8 cellular contexts compared by ENCODE assay signal in the genomic region with DNA sequence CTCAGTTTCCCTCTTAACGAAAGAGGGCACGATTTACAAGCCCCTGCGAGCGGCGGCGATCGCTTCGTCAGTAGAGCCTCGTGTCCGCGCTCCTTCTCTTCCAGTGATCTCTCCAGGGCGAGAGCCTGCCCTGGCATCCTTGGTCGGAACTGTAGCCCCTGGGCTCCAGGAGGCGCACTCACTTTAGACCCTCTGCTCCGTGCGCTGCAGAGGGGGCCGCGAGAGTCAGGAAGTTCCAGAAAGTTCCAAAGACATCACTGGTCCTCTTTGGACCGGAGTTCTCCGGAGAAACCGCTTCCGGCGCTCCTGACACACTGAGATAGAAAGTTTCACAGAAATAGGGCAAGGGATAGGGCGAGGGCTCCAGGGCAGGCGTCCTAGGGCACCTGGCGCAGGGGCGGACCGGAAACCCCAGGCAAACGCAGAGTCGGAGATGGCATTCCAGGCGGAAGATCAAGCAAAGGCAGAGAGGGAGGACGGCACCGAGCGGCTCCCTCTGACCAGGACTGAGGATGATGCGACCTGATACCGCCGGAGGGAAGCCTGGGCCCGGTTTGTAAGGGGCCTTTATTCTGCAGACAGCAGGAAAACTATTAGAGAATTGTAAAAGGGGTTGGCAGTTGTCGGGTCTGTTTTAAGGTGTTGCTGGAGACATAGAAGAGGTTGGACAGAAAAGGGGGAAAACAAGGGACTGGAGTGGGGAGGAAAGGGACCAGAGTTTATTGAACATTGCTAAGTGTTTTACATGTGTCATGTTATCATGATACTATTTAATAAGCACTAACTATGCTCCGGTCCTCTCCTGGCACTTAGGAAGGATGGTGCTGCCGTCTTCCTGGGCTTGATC. TPM values are rescaled to one million over a fixed set of nuclear protein-coding genes. Genes with fewer than 3 reads are reported as not detected.
A peak's percentile ranks its signal among the peaks of the same experiment; 100 is the strongest.
DNase-seq lines count a peak whose midpoint lies in the region; ATAC-seq, FAIRE-seq and TF ChIP-seq lines count a peak whose summit lies in the region.

No MANE protein-coding gene starts in this region.

- no peak for FAIRE-seq in A549 (lab: Jason Lieb, UNC)
- FAIRE-seq in endothelial cell of umbilical vein (lab: Jason Lieb, UNC), result no peak

- H3K27me3 Mint-ChIP-seq in nephron progenitor cell (ENCODE audit: low read depth, poor library complexity), result peaks cover 94% of the 10 kb centered on the region

- H3K27ac ChIP-seq in A549, result peak overlapping the region; percentile 83 to 91; a peak in 5 of 6 replicates
- H3K27ac ChIP-seq in KMS-11, result no peak overlapping the region
- H3K27ac ChIP-seq in endothelial cell of umbilical vein (ENCODE audit: insufficient read depth, low read depth, low read length), result no peak overlapping the region

- H4K20me1 ChIP-seq in KMS-11 (ENCODE audit: insufficient read depth) (0 out of 2 replicates have a peak, but pooled peaks cover 3% of the 10 kb centered on the region), endothelial cell of umbilical vein (replicated peaks; ENCODE audit: control insufficient read depth, extremely low read depth, insufficient read depth, low read length) (no peaks in the 10 kb centered on the region)

- no peak for TF ChIP-seq EP300 in A549 (IDR thresholded peaks at IDR 0.05)

- H3K4me1 ChIP-seq in A549 (peaks cover 6% of the 10 kb centered on the region; the same call in 2 of the 3 replicates), KMS-11 (ENCODE audit: low read depth, poor library complexity, severe bottlenecking) (no peaks in the 10 kb centered on the region), endothelial cell of umbilical vein (ENCODE audit: control insufficient read depth, extremely low read depth, insufficient read depth, low read length) (no peaks in the 10 kb centered on the region)

- peaks cover 3% of the 10 kb centered on the region for H3K9me3 Mint-ChIP-seq in nephron progenitor cell

- H3K79me2 ChIP-seq in KMS-11 (ENCODE audit: insufficient read depth, low read depth) (no peaks in the 10 kb centered on the region), endothelial cell of umbilical vein (ENCODE audit: control insufficient read depth, insufficient read depth, low read length) (no peaks in the 10 kb centered on the region)

- H3K4me2 ChIP-seq in A549, result peak overlapping the region; percentile 83
- peak overlapping the region; percentile 68; the same call in 1 of the 2 replicates for H3K4me2 ChIP-seq in KMS-11
- H3K4me2 ChIP-seq in endothelial cell of umbilical vein (ENCODE audit: insufficient read depth, low read length), result no peak overlapping the region

- peak overlapping the region; percentile 11 for H3K4me3 Mint-ChIP-seq in nephron progenitor cell

- no peak for TF ChIP-seq POLR2A in A549 (IDR thresholded peaks at IDR 0.05; ENCODE audit: low read length)
- TF ChIP-seq POLR2A in endothelial cell of umbilical vein (IDR thresholded peaks at IDR 0.05; ENCODE audit: low read depth, low read length), result no peak

- H3K9me1 ChIP-seq in endothelial cell of umbilical vein (replicated peaks; ENCODE audit: control insufficient read depth, extremely low read depth, insufficient read depth, low read length), result no peaks in the 10 kb centered on the region

- H3K36me3 Mint-ChIP-seq in nephron progenitor cell (ENCODE audit: low read depth), result no peaks in the 10 kb centered on the region

- peaks cover 23% of the 10 kb centered on the region for H3K4me1 Mint-ChIP-seq in nephron progenitor cell

- H2AFZ ChIP-seq in KMS-11 (ENCODE audit: low read depth), result peak overlapping the region; percentile 83; the same call in 1 of the 2 replicates
- H2AFZ ChIP-seq in endothelial cell of umbilical vein (ENCODE audit: low read depth, low read length), result no peak overlapping the region

- H3K27ac Mint-ChIP-seq in nephron progenitor cell, result no peak overlapping the region

- peak overlapping the region; percentile 71 for H3K4me3 ChIP-seq in A549
- no peak overlapping the region for H3K4me3 ChIP-seq in KMS-11 (IDR thresholded peaks at IDR 0.05; ENCODE audit: insufficient read depth, low read depth, low read length)
- no peak overlapping the region for H3K4me3 ChIP-seq in endothelial cell of umbilical vein (replicated peaks in 1 of 3; ENCODE audit: insufficient read depth in 1 of 3, low read depth in 1 of 3, low read length in 3 of 3)

- H3K36me3 ChIP-seq in KMS-11 (ENCODE audit: insufficient read depth), result no peaks in the 10 kb centered on the region
- H3K36me3 ChIP-seq in endothelial cell of umbilical vein (ENCODE audit: control insufficient read depth in 2 of 2, extremely low read depth in 1 of 2, insufficient read depth in 2 of 2, low read length in 2 of 2), result no peaks in the 10 kb centered on the region

- H3K9ac ChIP-seq in KMS-11, result no peak overlapping the region
- no peak overlapping the region for H3K9ac ChIP-seq in endothelial cell of umbilical vein (replicated peaks; ENCODE audit: extremely low read depth, insufficient read depth, low read length)

- BruUV-seq in endothelial cell of umbilical vein (replicated peaks; lab: Mats Ljungman, UMichigan), result no TSS peak

- DNase-seq in A549 (ENCODE audit: low read depth in 1 of 2, low spot score in 1 of 2), result no peak
- DNase-seq in endothelial cell of umbilical vein (ENCODE audit: low read depth, low spot score), result no peak
- peak; percentile 25 for DNase-seq in nephron progenitor cell
- DNase-seq in stimulated activated naive CD4-positive, alpha-beta T cell (lab: John Stamatoyannopoulos, UW), result no peak
- no peak for DNase-seq in GM19240 (ENCODE audit: insufficient read length, low spot score)

- 93% methylated on average over 41 of the region's 41 CpGs for WGBS in A549 (ENCODE audit: missing lambda C conversion rate)

- no peak for TF ChIP-seq CTCF in A549 (IDR thresholded peaks at IDR 0.05)
- no peak for TF ChIP-seq CTCF in KMS-11 (conservative IDR thresholded peaks at IDR 0.05; ENCODE audit: low read depth, low read length)
- no peak for TF ChIP-seq CTCF in endothelial cell of umbilical vein (IDR thresholded peaks at IDR 0.05; ENCODE audit: extremely low read depth in 1 of 2, insufficient read depth in 1 of 2, low read depth in 1 of 2, low read length in 2 of 2)
- TF ChIP-seq CTCF in nephron progenitor cell (IDR thresholded peaks at IDR 0.05), result no peak

- TF ChIP-seq RAD21 in A549 (conservative IDR thresholded peaks at IDR 0.05 in 1 of 2, IDR thresholded peaks at IDR 0.05 in 1 of 2), result no peak

- ATAC-seq in A549 (no peak), HG03045 (IDR thresholded peaks at IDR 0.05; ENCODE audit: unreplicated experiment) (no peak), GM19395 (IDR thresholded peaks at IDR 0.05; ENCODE audit: unreplicated experiment) (no peak)

- dilution Hi-C loops in endothelial cell of umbilical vein (cut with MboI; ENCODE audit: extremely low pct_ligation_motif_present, low sequenced_read_pairs), result no loop called here

- POLR2A ChIA-PET in A549 (lab: Yijun Ruan, JAX), result interaction anchor here (0.9 to 1.7 kb wide), 4 partner anchors 12 to 108 kb away, joined by 3 to 19 read pairs (median 5); partner anchors contain the start of gene RPS17
- POLR2A ChIA-PET in endothelial cell of umbilical vein (lab: Charles Lee), result no interaction called here

- H3K9me3 ChIP-seq in A549, result no peaks in the 10 kb centered on the region
- H3K9me3 ChIP-seq in endothelial cell of umbilical vein (replicated peaks; ENCODE audit: control insufficient read depth, insufficient read depth, low read length), result no peaks in the 10 kb centered on the region

- H3K27me3 ChIP-seq in KMS-11 (ENCODE audit: insufficient read depth, low read depth), result no peaks in the 10 kb centered on the region; the same call in 1 of the 2 replicates
- H3K27me3 ChIP-seq in endothelial cell of umbilical vein (ENCODE audit: control insufficient read depth in 2 of 2, insufficient read depth in 2 of 2, low read length in 2 of 2), result peaks cover 36 to 46% of the 10 kb centered on the region in 2 experiments

- intact Hi-C loops in endothelial cell of umbilical vein (cut with micrococcal nuclease), result no loop called here

- CTCF ChIA-PET in A549 (lab: Yijun Ruan, JAX), result interaction anchor here (0.8 to 1.4 kb wide), 2 partner anchors 117 to 163 kb away, joined by 3 read pairs; no protein-coding TSS in a partner anchor
- CTCF ChIA-PET in endothelial cell of umbilical vein (lab: Charles Lee), result no interaction called here

TF ChIP-seq in A549, 52 proteins besides CTCF, POLR2A, EP300 and RAD21 (continues in another document):
- TF ChIP-seq HEYL (CRISPR knock-in tag; IDR thresholded peaks at IDR 0.05), result no peak
- no peak for TF ChIP-seq FOXS1 (CRISPR knock-in tag; IDR thresholded peaks at IDR 0.05)
- TF ChIP-seq HOXB13 (CRISPR knock-in tag; IDR thresholded peaks at IDR 0.05; ENCODE audit: low read depth), result no peak
- no peak for TF ChIP-seq NR3C1 (IDR thresholded peaks at IDR 0.05)
- no peak for TF ChIP-seq FOSB (CRISPR knock-in tag; IDR thresholded peaks at IDR 0.05)
- TF ChIP-seq HES2 (IDR thresholded peaks at IDR 0.05), result no peak

TF ChIP-seq in endothelial cell of umbilical vein, 7 proteins besides CTCF, POLR2A, EP300 and RAD21:
- no peak for TF ChIP-seq FOS (IDR thresholded peaks at IDR 0.05; ENCODE audit: borderline replicate concordance, insufficient read depth, low read length)
- peak; percentile 69 for TF ChIP-seq EZH2 (IDR thresholded peaks at IDR 0.05; ENCODE audit: borderline replicate concordance, low read depth, low read length, severe bottlenecking)
- no peak for TF ChIP-seq MAX (IDR thresholded peaks at IDR 0.05; ENCODE audit: insufficient read depth, insufficient read length)
- TF ChIP-seq POLR2AphosphoS5 (IDR thresholded peaks at IDR 0.05; ENCODE audit: insufficient read depth, low read depth, low read length), result no peak
- TF ChIP-seq MYC (IDR thresholded peaks at IDR 0.05; ENCODE audit: low read depth, low read length), result no peak
- TF ChIP-seq JUN (IDR thresholded peaks at IDR 0.05; ENCODE audit: borderline replicate concordance, insufficient read depth, insufficient read length, low read depth), result no peak

RNA-seq across cellular contexts. Expression of gene CPEB1, which starts 1.3 kb away (rescaled TPM):
- polyA plus RNA-seq in A549 (2011; rRNA removed) (7.0 and 7.7 TPM in 2 replicates), A549 (2017; fragmentation: RNase III; extraction: RNeasy Plus Mini Kit Qiagen cat#74134 plus additional on column Dnase treatment) (2.7 to 2.8 TPM (median 2.7 TPM) in 3 replicates), endothelial cell of umbilical vein (not detected in 2 replicates)
- polyA plus RNA-seq in A549 (2012; cell fraction: cytosol; rRNA removed), result 2.6 and 2.8 TPM in 2 replicates
- 3.8 and 4.6 TPM in 2 replicates for polyA plus RNA-seq in A549 (2012; cell fraction: nucleus; rRNA removed)
- polyA minus RNA-seq in A549 (2011; rRNA and poly(A)+ RNA removed), result 8.8 and 10.3 TPM in 2 replicates
- not detected in 2 replicates for total RNA-seq in endothelial cell of umbilical vein
- polyA plus RNA-seq in endothelial cell of umbilical vein (2011; cell fraction: cytosol; rRNA removed), result not detected in 2 replicates
- not detected in 2 replicates for polyA plus RNA-seq in endothelial cell of umbilical vein (2011; cell fraction: nucleus; rRNA removed)
- polyA plus RNA-seq in endothelial cell of umbilical vein (2012), result not detected in 2 replicates
- 0.23 TPM in 1 of 2 replicates, not detected in the other for polyA minus RNA-seq in endothelial cell of umbilical vein
- polyA minus RNA-seq in endothelial cell of umbilical vein (2011; cell fraction: cytosol; rRNA and poly(A)+ RNA removed), result not detected
- polyA minus RNA-seq in endothelial cell of umbilical vein (2011; cell fraction: nucleus; rRNA and poly(A)+ RNA removed), result not detected in 2 replicates

Comparison
In these comparisons a context has a peak if more than half of its experiments do, and no peak if none do; other contexts are left out.
1. H3K27ac ChIP-seq: peak in A549 (2 of 2); none in KMS-11 (single experiment) and endothelial cell of umbilical vein (single experiment).